In genomic region chr7:129052441-129052840, GRCh38 we compare ENCODE assay signal across 14 cellular contexts. TPM values are rescaled to one million over a fixed set of nuclear protein-coding genes. Genes with fewer than 3 reads are reported as not detected.
A peak's percentile ranks its signal among the peaks of the same experiment; 100 is the strongest.
DNase-seq lines count a peak whose midpoint lies in the region; ATAC-seq and TF ChIP-seq lines count a peak whose summit lies in the region.
"Had no signal": no experiment of that assay in that cellular context is flagged by ENCODE, and none has a peak within 500 bp of the region (broad histone marks: within the 10 kb centered on the region; RNA-seq: fewer than 3 reads in every experiment).

No MANE protein-coding gene starts in this region.

- H3K4ac ChIP-seq in mesenchymal stem cell (ENCODE audit: low read depth in 1 of 2, low read length in 2 of 2): no peak overlapping the region

- peaks cover 29 to 70% (median 48%) of the 10 kb centered on the region in 4 donors for H3K4me1 Mint-ChIP-seq in CD4-positive, CD25-positive, alpha-beta regulatory T cell
- peaks cover 46% of the 10 kb centered on the region for H3K4me1 Mint-ChIP-seq in activated CD8-positive, alpha-beta T cell treated with anti-CD3 and anti-CD28 coated beads for 36 hours (ENCODE audit: low read depth)

- no peak for DNase-seq in CD4-positive, CD25-positive, alpha-beta regulatory T cell
- peak in 1 of 2 experiments; percentile 6 for DNase-seq in HAP-1 (ENCODE audit: low spot score in 2 of 2)
- no peak for DNase-seq in activated CD8-positive, alpha-beta T cell treated with anti-CD3 and anti-CD28 coated beads for 36 hours
- no peak for DNase-seq in mesenchymal stem cell
- no peak for DNase-seq in HuH-7 (ENCODE audit: low spot score)
- no peak for DNase-seq in foreskin keratinocyte
- DNase-seq: esophagus squamous epithelium, left cardiac atrium, NCI-H1105 treated with DMSO at 0.1 percent for 48 hours, NCI-H526 treated with DMSO at 0.1 percent for 48 hours had no signal

- H4K8ac ChIP-seq in mesenchymal stem cell (ENCODE audit: low read length): no peak overlapping the region

- no peak overlapping the region for H2BK12ac ChIP-seq in mesenchymal stem cell (ENCODE audit: low read length in 2 of 2)

- POLR2A ChIA-PET in activated CD8-positive, alpha-beta T cell treated with anti-CD3 and anti-CD28 coated beads for 36 hours (lab: Charles Lee): no interaction called here

- no peak overlapping the region for H3K27ac Mint-ChIP-seq in CD4-positive, CD25-positive, alpha-beta regulatory T cell
- H3K27ac Mint-ChIP-seq in activated CD8-positive, alpha-beta T cell treated with anti-CD3 and anti-CD28 coated beads for 36 hours: no peak overlapping the region

- 100% methylated on average over 1 of the region's 1 CpG for WGBS in mesenchymal stem cell

- no peak overlapping the region for H3K23ac ChIP-seq in mesenchymal stem cell (ENCODE audit: low read length in 2 of 2)

- H2BK15ac ChIP-seq in mesenchymal stem cell (ENCODE audit: low read depth, poor library complexity, severe bottlenecking): no peak overlapping the region

- H3K27me3 ChIP-seq in CD4-positive, CD25-positive, alpha-beta regulatory T cell (ENCODE audit: control insufficient read depth, insufficient read depth, low read length): no peaks in the 10 kb centered on the region
- H3K27me3 ChIP-seq in HAP-1 (ENCODE audit: low read depth) (no peaks in the 10 kb centered on the region), mesenchymal stem cell (ENCODE audit: control insufficient read depth in 1 of 2, insufficient read depth in 1 of 2, low read length in 2 of 2) (no peaks in the 10 kb centered on the region), foreskin keratinocyte (no peaks in the 10 kb centered on the region)
- H3K27me3 ChIP-seq: esophagus squamous epithelium, SJSA1 had no signal

- intact Hi-C loops in activated CD8-positive, alpha-beta T cell treated with anti-CD3 and anti-CD28 coated beads for 36 hours (cut with micrococcal nuclease): no loop called here

- H3K4me1 ChIP-seq in CD4-positive, CD25-positive, alpha-beta regulatory T cell (ENCODE audit: control insufficient read depth, insufficient read depth, low read length, poor library complexity, severe bottlenecking): peaks cover 64% of the 10 kb centered on the region
- H3K4me1 ChIP-seq in HAP-1: peaks cover 12% of the 10 kb centered on the region
- H3K4me1 ChIP-seq in mesenchymal stem cell (ENCODE audit: control insufficient read depth, insufficient read depth, low read depth, low read length): peaks cover 17% of the 10 kb centered on the region
- peaks cover 11% of the 10 kb centered on the region for H3K4me1 ChIP-seq in foreskin keratinocyte

- H3K9me3 Mint-ChIP-seq in CD4-positive, CD25-positive, alpha-beta regulatory T cell: peaks cover 0 to 2% (median 0%) of the 10 kb centered on the region in 7 donors
- no peaks in the 10 kb centered on the region for H3K9me3 Mint-ChIP-seq in activated CD8-positive, alpha-beta T cell treated with anti-CD3 and anti-CD28 coated beads for 36 hours

- peaks cover 2% of the 10 kb centered on the region for H3K79me1 ChIP-seq in mesenchymal stem cell (replicated peaks; ENCODE audit: low read length, poor library complexity, severe bottlenecking)

- no peak overlapping the region for H2AFZ ChIP-seq in mesenchymal stem cell (ENCODE audit: low read depth, low read length)

- no peak for ATAC-seq in CD4-positive, CD25-positive, alpha-beta regulatory T cell (ENCODE audit: low read depth in 2 of 2)
- ATAC-seq in activated CD8-positive, alpha-beta T cell treated with anti-CD3 and anti-CD28 coated beads for 36 hours: no peak
- ATAC-seq in HG02610 (IDR thresholded peaks at IDR 0.05; ENCODE audit: unreplicated experiment): no peak
- ATAC-seq in HG03378 (IDR thresholded peaks at IDR 0.05; ENCODE audit: unreplicated experiment): no peak
- no peak for ATAC-seq in foreskin keratinocyte
- ATAC-seq: left cardiac atrium had no signal

- no peak overlapping the region for H2AK5ac ChIP-seq in mesenchymal stem cell (ENCODE audit: low read length, severe bottlenecking)

- no peak overlapping the region for H2BK120ac ChIP-seq in mesenchymal stem cell (ENCODE audit: low read depth, low read length)

- H3K27ac ChIP-seq in CD4-positive, CD25-positive, alpha-beta regulatory T cell (ENCODE audit: insufficient read depth, low read length, poor library complexity, severe bottlenecking): no peak overlapping the region
- no peak overlapping the region for H3K27ac ChIP-seq in mesenchymal stem cell (ENCODE audit: low read length, poor library complexity, severe bottlenecking)
- H3K27ac ChIP-seq in foreskin keratinocyte: no peak overlapping the region
- H3K27ac ChIP-seq: esophagus squamous epithelium, SJSA1, thoracic aorta had no signal

- no peaks in the 10 kb centered on the region for H3K27me3 Mint-ChIP-seq in CD4-positive, CD25-positive, alpha-beta regulatory T cell
- no peaks in the 10 kb centered on the region for H3K27me3 Mint-ChIP-seq in activated CD8-positive, alpha-beta T cell treated with anti-CD3 and anti-CD28 coated beads for 36 hours

- H3K36me3 ChIP-seq in CD4-positive, CD25-positive, alpha-beta regulatory T cell (ENCODE audit: control insufficient read depth, insufficient read depth, low read length): peaks cover 14% of the 10 kb centered on the region
- H3K36me3 ChIP-seq in HAP-1 (replicated peaks) (peaks cover 11% of the 10 kb centered on the region), mesenchymal stem cell (ENCODE audit: control insufficient read depth in 1 of 2, insufficient read depth in 2 of 2, low read depth in 1 of 2, low read length in 2 of 2) (peaks cover 2 to 6% of the 10 kb centered on the region in 2 experiments)
- H3K36me3 ChIP-seq: thoracic aorta had no signal

- no peak overlapping the region for H3K14ac ChIP-seq in mesenchymal stem cell (ENCODE audit: low read length in 2 of 2)

- H3K36me3 Mint-ChIP-seq in CD4-positive, CD25-positive, alpha-beta regulatory T cell: peaks cover 18% of the 10 kb centered on the region
- peaks cover 28% of the 10 kb centered on the region for H3K36me3 Mint-ChIP-seq in activated CD8-positive, alpha-beta T cell treated with anti-CD3 and anti-CD28 coated beads for 36 hours (ENCODE audit: low read depth)

- TF ChIP-seq CTCF in activated CD8-positive, alpha-beta T cell treated with anti-CD3 and anti-CD28 coated beads for 36 hours (IDR thresholded peaks at IDR 0.05): no peak
- TF ChIP-seq CTCF in foreskin keratinocyte (conservative IDR thresholded peaks at IDR 0.05): no peak

- H4K91ac ChIP-seq in mesenchymal stem cell (ENCODE audit: low read length): no peak overlapping the region

- H3K9me3 ChIP-seq in CD4-positive, CD25-positive, alpha-beta regulatory T cell (ENCODE audit: control insufficient read depth in 2 of 2, low read length in 2 of 2): no peaks in the 10 kb centered on the region
- H3K9me3 ChIP-seq in HAP-1 (no peaks in the 10 kb centered on the region), mesenchymal stem cell (ENCODE audit: control insufficient read depth, low read length) (no peaks in the 10 kb centered on the region)
- H3K9me3 ChIP-seq: esophagus squamous epithelium, SJSA1, thoracic aorta had no signal

- no peak overlapping the region for H2BK5ac ChIP-seq in mesenchymal stem cell (ENCODE audit: low read depth, low read length, poor library complexity, severe bottlenecking)

- peak overlapping the region; percentile 58 for H3K9ac ChIP-seq in mesenchymal stem cell (ENCODE audit: low read length)

- CTCF ChIA-PET in activated CD8-positive, alpha-beta T cell treated with anti-CD3 and anti-CD28 coated beads for 36 hours (lab: Charles Lee): interaction anchor here (3.6 kb wide), 1 partner anchor 39 kb away, joined by 14 read pairs; no protein-coding TSS in a partner anchor

- H3K4me3 Mint-ChIP-seq in CD4-positive, CD25-positive, alpha-beta regulatory T cell: peak overlapping the region in 3 of 4 donors; percentile 18 to 97 (median 97)
- H3K4me3 Mint-ChIP-seq in activated CD8-positive, alpha-beta T cell treated with anti-CD3 and anti-CD28 coated beads for 36 hours: peak overlapping the region; percentile 90

- peak overlapping the region; percentile 44 for H3K4me3 ChIP-seq in CD4-positive, CD25-positive, alpha-beta regulatory T cell (ENCODE audit: low read depth, low read length)
- H3K4me3 ChIP-seq in HAP-1: peak overlapping the region; percentile 85
- H3K4me3 ChIP-seq in mesenchymal stem cell (ENCODE audit: insufficient read depth in 1 of 2, low read depth in 1 of 2, low read length in 2 of 2): peak overlapping the region in 1 of 2 experiments; percentile 99
- H3K4me3 ChIP-seq: SJSA1, thoracic aorta had no signal

- no peak overlapping the region for H3K4me2 ChIP-seq in mesenchymal stem cell (ENCODE audit: low read length, poor library complexity, severe bottlenecking)

- in situ Hi-C loops in HAP-1 (cut with MboI; ENCODE audit: low sequenced_read_pairs): no loop called here

- H3K18ac ChIP-seq in mesenchymal stem cell (ENCODE audit: low read depth in 1 of 2, low read length in 2 of 2): no peak overlapping the region

RNA-seq across cellular contexts. Expression of gene TNPO3, which starts 2.5 kb away (rescaled TPM):
- total RNA-seq in CD4-positive, CD25-positive, alpha-beta regulatory T cell: 31.6 TPM
- 10 to 100 TPM; 34.6 to 48.8 (median 37.3) TPM for polyA plus RNA-seq in CD4-positive, CD25-positive, alpha-beta regulatory T cell
- total RNA-seq in activated CD8-positive, alpha-beta T cell treated with anti-CD3 and anti-CD28 coated beads for 36 hours: 10 to 100 TPM; 58.4 to 59.3 TPM
- polyA plus RNA-seq in mesenchymal stem cell (2013, experiment 1 of 2): 29.1 TPM
- polyA plus RNA-seq in mesenchymal stem cell (2013, experiment 2 of 2): 28.8 TPM
- total RNA-seq in foreskin keratinocyte: 52.0 and 54.0 TPM in 2 replicates
- polyA plus RNA-seq in foreskin keratinocyte: 18.9 and 22.1 TPM in 2 replicates
